ENCODE assay signal across 1 cellular context in genomic region chr3:182364723-182365650, GRCh38.
A peak's percentile ranks its signal among the peaks of the same experiment; 100 is the strongest.
TF ChIP-seq lines count a peak whose summit lies in the region.

No MANE protein-coding gene starts in this region.

TF ChIP-seq in HEK293, 187 proteins besides CTCF, POLR2A, EP300 and RAD21 (continued from another document and continues in another):
- no peak for TF ChIP-seq PBX3 (CRISPR knock-in tag; IDR thresholded peaks at IDR 0.05)
- peak; percentile 24 for TF ChIP-seq SP2 (tag by site-specific recombination; IDR thresholded peaks at IDR 0.05)
- no peak for TF ChIP-seq ZFP3 (tag by site-specific recombination; IDR thresholded peaks at IDR 0.05; ENCODE audit: low read depth)
- TF ChIP-seq PATZ1 (tag by site-specific recombination; IDR thresholded peaks at IDR 0.05), result peak; percentile 27; the same call in 1 of the 2 replicates
- TF ChIP-seq ZNF426 (tag by site-specific recombination; IDR thresholded peaks at IDR 0.05), result no peak
- peak; percentile 93; the same call in 1 of the 2 replicates for TF ChIP-seq ZNF391 (tag by site-specific recombination; IDR thresholded peaks at IDR 0.05; ENCODE audit: borderline replicate concordance, low read depth)
- no peak for TF ChIP-seq ZNF677 (tag by site-specific recombination; IDR thresholded peaks at IDR 0.05)
- no peak for TF ChIP-seq ZNF140 (tag by site-specific recombination; IDR thresholded peaks at IDR 0.05)
- TF ChIP-seq BCL6B (tag by site-specific recombination; IDR thresholded peaks at IDR 0.05), result peak; percentile 47; the same call in 1 of the 2 replicates
- no peak for TF ChIP-seq ZNF37A (tag by site-specific recombination; IDR thresholded peaks at IDR 0.05)
- TF ChIP-seq ZNF560 (tag by site-specific recombination; IDR thresholded peaks at IDR 0.05; ENCODE audit: borderline replicate concordance), result no peak
- TF ChIP-seq GLI2 (tag by site-specific recombination; IDR thresholded peaks at IDR 0.05; ENCODE audit: borderline replicate concordance, low read depth), result peak; percentile 93
- no peak for TF ChIP-seq ZNF132 (tag by site-specific recombination; IDR thresholded peaks at IDR 0.05; ENCODE audit: borderline replicate concordance)
- no peak for TF ChIP-seq ZBTB7A (tag by site-specific recombination; IDR thresholded peaks at IDR 0.05; ENCODE audit: low read depth)
- peak; percentile 97 for TF ChIP-seq ZBTB44 (tag by site-specific recombination; IDR thresholded peaks at IDR 0.05)
- TF ChIP-seq KLF16 (tag by site-specific recombination; IDR thresholded peaks at IDR 0.05), result no peak
- peak; percentile 82 for TF ChIP-seq GLIS1 (tag by site-specific recombination; IDR thresholded peaks at IDR 0.05)
- TF ChIP-seq TRIM28 (IDR thresholded peaks at IDR 0.05; ENCODE audit: borderline replicate concordance, low read length), result peak; percentile 84
- no peak for TF ChIP-seq ZNF776 (tag by site-specific recombination; IDR thresholded peaks at IDR 0.05; ENCODE audit: borderline replicate concordance)
- TF ChIP-seq ZNF26 (tag by site-specific recombination; IDR thresholded peaks at IDR 0.05), result no peak
- no peak for TF ChIP-seq ZNF585B (tag by site-specific recombination; IDR thresholded peaks at IDR 0.05)
- peak; percentile 74 for TF ChIP-seq ZNF341 (tag by site-specific recombination; IDR thresholded peaks at IDR 0.05; ENCODE audit: low read depth)
- peak; percentile 82 for TF ChIP-seq ZXDB (tag by site-specific recombination; IDR thresholded peaks at IDR 0.05)
- TF ChIP-seq SALL2 (tag by site-specific recombination; IDR thresholded peaks at IDR 0.05; ENCODE audit: borderline replicate concordance), result no peak
- peak; percentile 97 for TF ChIP-seq SCRT2 (tag by site-specific recombination; IDR thresholded peaks at IDR 0.05)
- no peak for TF ChIP-seq HOXC10 (CRISPR knock-in tag; IDR thresholded peaks at IDR 0.05)
- no peak for TF ChIP-seq ZNF549 (tag by site-specific recombination; IDR thresholded peaks at IDR 0.05)
- no peak for TF ChIP-seq ZNF510 (tag by site-specific recombination; IDR thresholded peaks at IDR 0.05; ENCODE audit: insufficient replicate concordance)
- peak; percentile 78 for TF ChIP-seq ZNF10 (tag by site-specific recombination; IDR thresholded peaks at IDR 0.05)
- no peak for TF ChIP-seq ZNF274 (IDR thresholded peaks at IDR 0.05; ENCODE audit: low read length)
- no peak for TF ChIP-seq ZNF274 (tag by site-specific recombination; IDR thresholded peaks at IDR 0.05; ENCODE audit: borderline replicate concordance)
- no peak for TF ChIP-seq GLI4 (tag by site-specific recombination; IDR thresholded peaks at IDR 0.05)
- TF ChIP-seq ZNF248 (tag by site-specific recombination; IDR thresholded peaks at IDR 0.05), result no peak
- TF ChIP-seq ZNF174 (tag by site-specific recombination; IDR thresholded peaks at IDR 0.05), result no peak
- TF ChIP-seq KLF9 (tag by site-specific recombination; IDR thresholded peaks at IDR 0.05; ENCODE audit: low read depth), result no peak
- no peak for TF ChIP-seq ZNF214 (tag by site-specific recombination; IDR thresholded peaks at IDR 0.05; ENCODE audit: borderline replicate concordance)
- TF ChIP-seq HIC1 (tag by site-specific recombination; IDR thresholded peaks at IDR 0.05), result peak; percentile 90
- peak; percentile 31; the same call in 1 of the 2 replicates for TF ChIP-seq ZNF146 (tag by site-specific recombination; IDR thresholded peaks at IDR 0.05)
- peak; percentile 94 for TF ChIP-seq ZBTB17 (tag by site-specific recombination; IDR thresholded peaks at IDR 0.05)
- TF ChIP-seq ZNF704 (tag by site-specific recombination; IDR thresholded peaks at IDR 0.05), result no peak
- no peak for TF ChIP-seq KLF17 (tag by site-specific recombination; IDR thresholded peaks at IDR 0.05)
- peak; percentile 89 for TF ChIP-seq TCF7L2 (IDR thresholded peaks at IDR 0.05; ENCODE audit: borderline replicate concordance, low read depth, low read length)
- TF ChIP-seq ZNF596 (tag by site-specific recombination; IDR thresholded peaks at IDR 0.05), result peak; percentile 44; the same call in 1 of the 2 replicates
- TF ChIP-seq OSR2 (tag by site-specific recombination; IDR thresholded peaks at IDR 0.05), result peak; percentile 98
- TF ChIP-seq ZNF157 (tag by site-specific recombination; IDR thresholded peaks at IDR 0.05), result no peak
- TF ChIP-seq ZSCAN30 (tag by site-specific recombination; IDR thresholded peaks at IDR 0.05), result peak; percentile 92; the same call in 1 of the 2 replicates
- TF ChIP-seq ZBTB10 (tag by site-specific recombination; IDR thresholded peaks at IDR 0.05), result 0 out of 2 replicates have a peak, but pooled peaks have one; percentile 27
- no peak for TF ChIP-seq ZBTB48 (tag by site-specific recombination; IDR thresholded peaks at IDR 0.05)
- peak; percentile 97 for TF ChIP-seq ZNF660 (tag by site-specific recombination; IDR thresholded peaks at IDR 0.05)
- TF ChIP-seq ZBTB49 (tag by site-specific recombination; IDR thresholded peaks at IDR 0.05; ENCODE audit: low read depth), result no peak
- no peak for TF ChIP-seq ZNF658 (tag by site-specific recombination; IDR thresholded peaks at IDR 0.05)
- no peak for TF ChIP-seq ZNF701 (tag by site-specific recombination; IDR thresholded peaks at IDR 0.05)
